ENCODE assay signal across 13 cellular contexts in the genomic region with DNA sequence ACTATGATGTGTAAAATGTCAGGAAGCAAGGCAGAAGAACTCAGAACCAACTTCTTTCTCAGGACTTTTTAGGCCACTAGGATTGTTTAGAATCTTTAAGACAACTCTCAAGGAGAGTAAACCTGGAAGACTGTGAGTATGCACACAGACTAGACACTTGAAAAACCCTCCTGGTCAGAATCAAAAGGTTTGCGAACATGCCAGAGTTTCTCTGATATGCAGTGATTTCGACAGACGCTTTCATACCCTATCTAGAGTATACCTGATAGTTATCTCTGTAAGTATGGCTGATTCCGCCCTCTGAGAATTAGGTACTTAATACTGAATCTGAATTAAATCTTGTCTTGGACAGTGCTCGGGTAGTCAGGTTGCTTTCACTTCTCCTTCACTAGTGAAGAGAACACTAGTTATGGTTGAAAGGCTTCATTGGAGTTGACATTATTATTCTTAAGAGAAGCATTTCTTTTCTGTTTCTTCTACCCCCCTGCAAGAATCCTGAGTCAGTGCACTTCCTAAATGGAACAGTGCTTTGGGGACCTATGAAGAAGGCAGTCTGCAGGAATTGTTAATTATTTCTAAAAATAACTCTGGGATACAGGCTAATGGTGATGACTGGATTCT.
DNase-seq lines count a peak whose midpoint lies in the region; ATAC-seq and TF ChIP-seq lines count a peak whose summit lies in the region.
"Had no signal": no experiment of that assay in that cellular context is flagged by ENCODE, and none has a peak within 500 bp of the region (broad histone marks: within the 10 kb centered on the region; RNA-seq: fewer than 3 reads in every experiment).

No MANE protein-coding gene starts in this region.

- peak overlapping the region; percentile 32 to 72 (median 57) for H3K4me2 ChIP-seq in BLaER1 treated with 17β-estradiol and CSF1 and Interleukin-3, amounts not matched to agents 10 nM and 100 nM

- H3K9me3 ChIP-seq in BLaER1 treated with 17β-estradiol and CSF1 and Interleukin-3, amounts not matched to agents 10 nM and 100 nM (replicated peaks in 1 of 11): peaks cover 0 to 7% (median 0%) of the 10 kb centered on the region in 11 experiments; a peak in 2 of 22 replicates
- H3K9me3 ChIP-seq: ovary had no signal

- H3K27me3 Mint-ChIP-seq in naive B cell: no peaks in the 10 kb centered on the region
- H3K27me3 Mint-ChIP-seq: central memory CD8-positive, alpha-beta T cell had no signal

- H3K27me3 ChIP-seq in BLaER1 treated with 17β-estradiol and CSF1 and Interleukin-3, amounts not matched to agents 10 nM and 100 nM: no peaks in the 10 kb centered on the region
- H3K27me3 ChIP-seq in brain microvascular endothelial cell (replicated peaks): no peaks in the 10 kb centered on the region
- H3K27me3 ChIP-seq: ovary had no signal

- H3K36me3 ChIP-seq in BLaER1 treated with 17β-estradiol and CSF1 and Interleukin-3, amounts not matched to agents 10 nM and 100 nM: peaks cover 0 to 12% (median 0%) of the 10 kb centered on the region in 11 experiments; a peak in 2 of 22 replicates
- H3K36me3 ChIP-seq in brain microvascular endothelial cell (replicated peaks): no peaks in the 10 kb centered on the region
- H3K36me3 ChIP-seq: ovary had no signal

- in situ Hi-C loops in brain microvascular endothelial cell (cut with HindIII; ENCODE audit: low pct_ligation_motif_present, low sequenced_read_pairs): no loop called here

- H3K4me3 ChIP-seq in BLaER1 treated with 17β-estradiol and CSF1 and Interleukin-3, amounts not matched to agents 10 nM and 100 nM: 0 out of 20 replicates have a peak overlapping the region, but pooled peaks of 1 of the 10 experiments have one; percentile 6
- H3K4me3 ChIP-seq in brain microvascular endothelial cell (ENCODE audit: low read depth, low read length): no peak overlapping the region
- H3K4me3 ChIP-seq: ovary had no signal

- H3K36me3 Mint-ChIP-seq in naive B cell: no peaks in the 10 kb centered on the region

- no peak for TF ChIP-seq CTCF in brain microvascular endothelial cell (IDR thresholded peaks at IDR 0.05; ENCODE audit: low read depth, low read length, missing control alignments)

- H4K20me1 ChIP-seq in BLaER1 treated with 17β-estradiol and CSF1 and Interleukin-3, amounts not matched to agents 10 nM and 100 nM: no peaks in the 10 kb centered on the region

- H3K9ac ChIP-seq in BLaER1 treated with 17β-estradiol and CSF1 and Interleukin-3, amounts not matched to agents 10 nM and 100 nM: peak overlapping the region in 5 of 11 experiments; percentile 8 to 48 (median 42); a peak in 7 of 22 replicates

- peaks cover 16 to 34% (median 22%) of the 10 kb centered on the region in 10 experiments for H3K4me1 ChIP-seq in BLaER1 treated with 17β-estradiol and CSF1 and Interleukin-3, amounts not matched to agents 10 nM and 100 nM

- ATAC-seq in HG02610 (IDR thresholded peaks at IDR 0.05; ENCODE audit: unreplicated experiment): peak; percentile 38
- ATAC-seq in naive B cell (ENCODE audit: low read depth in 2 of 2): peak; percentile 71 to 73
- ATAC-seq: HCT116 had no signal

- H3K4me3 Mint-ChIP-seq in naive B cell: no peak overlapping the region
- H3K4me3 Mint-ChIP-seq: central memory CD8-positive, alpha-beta T cell had no signal

- peaks cover 12 to 20% (median 16%) of the 10 kb centered on the region in 3 donors for H3K4me1 Mint-ChIP-seq in naive B cell

- peak overlapping the region in 9 of 11 experiments; percentile 65 to 81 (median 75); a peak in 19 of 22 replicates for H3K27ac ChIP-seq in BLaER1 treated with 17β-estradiol and CSF1 and Interleukin-3, amounts not matched to agents 10 nM and 100 nM
- H3K27ac ChIP-seq in brain microvascular endothelial cell: peak overlapping the region; percentile 30
- H3K27ac ChIP-seq: ovary had no signal

- peak overlapping the region in 2 of 6 donors; percentile 21 to 30 for H3K27ac Mint-ChIP-seq in naive B cell

- DNase-seq in brain microvascular endothelial cell (peak; percentile 24), naive B cell (peak; percentile 3), amniotic stem cell (lab: John Stamatoyannopoulos, UW) (no peak), CD1c-positive myeloid dendritic cell (ENCODE audit: extremely low spot score) (no peak)
- no peak for DNase-seq in activated CD8-positive, alpha-beta memory T cell treated with anti-CD3 and anti-CD28 coated beads, Interleukin-2, amount 50 U/mL, for 48 hours
- DNase-seq in NK-92 treated with Interleukin-12 subunit alpha and Interleukin-12 subunit beta, amount 100 ng/mL, for 24 hours (lab: John Stamatoyannopoulos, UW): no peak
- DNase-seq: NCI-H526 treated with DMSO at 0.1 percent for 48 hours; ovary; stimulated activated CD4-positive, alpha-beta T cell treated with anti-CD3 and anti-CD28 coated beads, Interleukin-15, amount 100 ng/mL, for 24 hours had no signal

- no peaks in the 10 kb centered on the region for H3K9me3 Mint-ChIP-seq in naive B cell
- H3K9me3 Mint-ChIP-seq: central memory CD8-positive, alpha-beta T cell had no signal

Comparison
In these comparisons a context has a peak if more than half of its experiments do, and no peak if none do; other contexts are left out.
1. DNase-seq: peak in brain microvascular endothelial cell (single experiment) and naive B cell (single experiment); none in amniotic stem cell (single experiment), activated CD8-positive, alpha-beta memory T cell treated with anti-CD3 and anti-CD28 coated beads, Interleukin-2, amount 50 U/mL, for 48 hours (single experiment), NK-92 treated with Interleukin-12 subunit alpha and Interleukin-12 subunit beta, amount 100 ng/mL, for 24 hours (single experiment) and CD1c-positive myeloid dendritic cell (single experiment).